22 cellular contexts compared by ENCODE assay signal in the genomic region with DNA sequence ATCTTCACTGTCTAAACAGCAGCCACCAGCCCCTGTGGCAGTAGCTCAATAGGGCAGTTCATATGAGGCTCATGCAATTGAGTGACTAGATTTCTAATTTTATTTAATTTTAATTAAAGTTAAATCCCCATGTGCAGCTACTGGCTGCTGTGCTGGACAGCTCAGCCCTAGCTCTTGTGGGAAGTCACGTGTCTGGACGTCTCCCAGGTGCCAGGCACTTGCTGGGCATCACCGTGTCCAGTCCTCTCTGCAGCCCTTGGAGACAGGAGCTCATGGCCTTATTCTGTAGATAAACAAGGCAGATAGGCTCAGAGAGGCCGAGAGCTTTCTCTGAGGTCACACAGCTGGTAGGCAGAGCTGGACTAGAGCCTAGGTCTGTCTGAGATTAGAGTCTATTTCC.
"Had no signal": no experiment of that assay in that cellular context is flagged by ENCODE, and none has a peak within 500 bp of the region (broad histone marks: within the 10 kb centered on the region; RNA-seq: fewer than 3 reads in every experiment).

No MANE protein-coding gene starts in this region.

- H3K36me3 ChIP-seq: colonic mucosa, esophagus muscularis mucosa, gastroesophageal sphincter, heart left ventricle, left lung, pancreas, sigmoid colon, thoracic aorta, transverse colon, upper lobe of right lung, uterus had no signal

- H3K4me3 ChIP-seq: colonic mucosa, esophagus muscularis mucosa, gastroesophageal sphincter, heart left ventricle, hepatocyte, left lung, pancreas, sigmoid colon, thoracic aorta, transverse colon, upper lobe of right lung, uterus had no signal

- H3K4me1 ChIP-seq: colonic mucosa, esophagus muscularis mucosa, foreskin keratinocyte, gastroesophageal sphincter, heart left ventricle, left lung, pancreas, sigmoid colon, transverse colon, upper lobe of right lung, uterus had no signal

- ATAC-seq: foreskin keratinocyte; gastroesophageal sphincter; heart left ventricle; left cardiac atrium; left lung; naive thymus-derived CD8-positive, alpha-beta T cell; pancreas; stimulated activated naive B cell treated with anti-CD40 and anti-IgM and Interleukin-4, amounts not matched to agents 10 μg/mL and 1 μg/mL and 100 μg/mL, for 72 hours; upper lobe of right lung had no signal

- H3K4me2 ChIP-seq: hepatocyte had no signal

- H3K9me3 ChIP-seq: colonic mucosa, pancreas, thoracic aorta, transverse colon, upper lobe of right lung, uterus had no signal

- DNase-seq: colonic mucosa; effector CD8-positive, alpha-beta T cell; foreskin keratinocyte; left cardiac atrium; mesendoderm; naive thymus-derived CD8-positive, alpha-beta T cell; nephron progenitor cell; occipital lobe; sigmoid colon; stimulated activated CD4-positive, alpha-beta T cell treated with anti-CD3 and anti-CD28 coated beads, Interleukin-2, amount 100 ng/mL, for 24 hours; stimulated activated CD4-positive, alpha-beta T cell treated with anti-CD3 and anti-CD28 coated beads, Interleukin-4, amount 100 ng/mL, for 4 hours; stimulated activated naive B cell treated with anti-CD40 and anti-IgM and Interleukin-4, amounts not matched to agents 10 μg/mL and 1 μg/mL and 100 μg/mL, for 72 hours; transverse colon; upper lobe of right lung; uterus had no signal

- H3K27me3 ChIP-seq: colonic mucosa, foreskin keratinocyte, hepatocyte, pancreas, sigmoid colon, transverse colon, upper lobe of right lung, uterus had no signal

- H3K27ac ChIP-seq: colonic mucosa, esophagus muscularis mucosa, foreskin keratinocyte, gastroesophageal sphincter, heart left ventricle, hepatocyte, left lung, pancreas, sigmoid colon, thoracic aorta, transverse colon, upper lobe of right lung, uterus had no signal

- H2AFZ ChIP-seq: hepatocyte had no signal
